8 cellular contexts compared by ENCODE assay signal in the genomic region with DNA sequence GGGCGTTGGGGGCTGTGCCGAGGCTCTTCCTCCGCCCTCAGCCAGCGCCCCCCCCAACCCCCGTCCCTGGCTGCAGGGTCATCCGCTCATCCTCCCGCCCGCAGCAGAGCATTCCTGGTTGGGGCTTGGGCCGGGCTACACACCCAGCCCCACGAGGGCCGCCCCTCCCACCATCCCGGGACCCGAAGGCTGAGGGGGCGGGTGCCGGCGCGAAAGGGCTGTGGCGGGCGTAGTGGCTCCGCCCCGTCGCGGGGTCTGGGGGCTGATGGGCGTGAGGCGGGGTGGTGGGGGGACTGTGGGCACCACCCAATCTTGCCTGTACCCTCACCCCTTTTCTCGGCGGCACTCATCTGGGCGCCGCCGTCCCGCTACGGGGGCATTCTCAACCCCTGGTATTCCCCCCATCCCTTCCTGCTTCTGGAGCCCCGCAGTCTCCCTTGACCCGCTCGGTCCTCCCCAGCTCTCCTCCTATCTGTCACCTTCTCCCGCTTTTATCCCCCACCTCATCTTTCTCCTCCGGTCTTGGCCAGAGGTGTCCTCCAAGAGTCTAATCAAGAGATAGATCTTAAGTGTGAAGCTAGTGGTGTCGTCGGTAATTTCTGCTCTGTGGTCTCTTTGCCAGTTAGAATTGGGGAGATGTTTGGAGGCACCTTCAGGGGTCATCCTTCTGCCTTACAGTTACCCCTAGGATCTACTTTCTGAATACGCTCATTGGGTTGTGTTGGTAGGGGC. TPM values are rescaled to one million over a fixed set of nuclear protein-coding genes. Genes with fewer than 3 reads are reported as not detected.
DNase-seq lines count a peak whose midpoint lies in the region; ATAC-seq and TF ChIP-seq lines count a peak whose summit lies in the region.

No MANE protein-coding gene starts in this region.

- no peak for TF ChIP-seq POLR2A in GM18505 (IDR thresholded peaks at IDR 0.05; ENCODE audit: borderline replicate concordance, extremely low read depth, insufficient read depth, insufficient read length)
- TF ChIP-seq POLR2A in sigmoid colon (IDR thresholded peaks at IDR 0.05): no peak

- ATAC-seq in GM18505 (IDR thresholded peaks at IDR 0.05; ENCODE audit: unreplicated experiment) (peak; percentile 37), HG02885 (IDR thresholded peaks at IDR 0.05; ENCODE audit: poor library complexity, unreplicated experiment) (peak; percentile 31)

- H3K9me3 ChIP-seq in sigmoid colon: no peaks in the 10 kb centered on the region

- no peak for TF ChIP-seq EP300 in sigmoid colon (IDR thresholded peaks at IDR 0.05)

- H3K27me3 ChIP-seq in sigmoid colon: no peaks in the 10 kb centered on the region

- peak overlapping the region; percentile 72 to 95 (median 89) for H3K4me3 ChIP-seq in sigmoid colon

- TF ChIP-seq CTCF in sigmoid colon (IDR thresholded peaks at IDR 0.05): no peak

- H3K4me1 ChIP-seq in sigmoid colon: peaks cover 0 to 51% (median 29%) of the 10 kb centered on the region in 4 donors

- H3K36me3 ChIP-seq in sigmoid colon: no peaks in the 10 kb centered on the region

- peak overlapping the region; percentile 92 to 98 (median 96) for H3K27ac ChIP-seq in sigmoid colon

- WGBS in sigmoid colon, 2 donors: 1 to 2% methylated on average over 40 of the region's 40 CpGs

- intact Hi-C loops in sigmoid colon (cut with DNase I): loop anchor here (2.0 to 10.0 kb wide), 5 partner anchors 63 to 660 kb away; a partner anchor contains a TSS

- peak; percentile 59 for DNase-seq in AG08395 (ENCODE audit: low spot score)
- DNase-seq in NCI-H345 treated with DMSO at 0.1 percent for 48 hours (lab: John Stamatoyannopoulos, UW; ENCODE audit: unreplicated experiment): peak; percentile 3
- DNase-seq in amniotic stem cell (lab: John Stamatoyannopoulos, UW): peak; percentile 57
- DNase-seq in iPS DF 19.7 (ENCODE audit: low read depth, low spot score): peak; percentile 17
- DNase-seq in sigmoid colon: peak; percentile 91
- no peak for DNase-seq in islet precursor cell

RNA-seq across cellular contexts. Expression of a gene that starts 1.6 kb away (rescaled TPM):
- 10 to 100 TPM; 24.2 to 36.7 (median 33.4) TPM for total RNA-seq in sigmoid colon
- polyA plus RNA-seq in sigmoid colon: 1 to 10 TPM; 1.2 to 2.0 (median 1.4) TPM
